8 cellular contexts compared by ENCODE assay signal in the genomic region with DNA sequence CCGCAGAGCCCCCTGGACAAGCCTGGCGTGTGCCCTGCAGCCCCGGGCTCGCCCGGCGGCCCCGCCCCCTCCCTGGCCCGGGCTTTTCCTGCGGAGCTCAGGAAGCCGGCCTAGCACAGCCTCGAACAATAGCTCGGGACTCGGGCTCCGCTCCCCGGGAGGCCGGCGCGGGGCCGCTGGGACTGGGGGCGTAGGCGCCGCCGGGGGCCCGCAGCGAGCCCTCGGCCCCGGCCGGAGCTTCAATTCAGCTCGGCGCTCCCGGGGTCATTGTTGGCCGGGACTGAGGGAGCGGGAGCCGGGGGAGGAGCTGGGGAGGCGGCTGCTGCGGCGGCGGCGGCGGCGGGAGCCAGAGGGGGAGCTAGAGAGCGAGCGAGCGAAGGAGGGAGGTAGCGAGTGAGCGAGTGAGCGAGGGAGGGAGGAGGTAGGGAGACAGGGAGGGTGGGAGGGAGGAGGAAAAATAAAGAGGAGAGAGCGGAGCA. TPM values are rescaled to one million over a fixed set of nuclear protein-coding genes. Genes with fewer than 3 reads are reported as not detected.
DNase-seq lines count a peak whose midpoint lies in the region; ATAC-seq, FAIRE-seq and TF ChIP-seq lines count a peak whose summit lies in the region.

No MANE protein-coding gene starts in this region.

- peak overlapping the region; percentile 79 for H3K4me3 Mint-ChIP-seq in mesothelial cell of epicardium

- H3K9me3 Mint-ChIP-seq in mesothelial cell of epicardium = peaks cover 4% of the 10 kb centered on the region

- peaks cover 3% of the 10 kb centered on the region for H4K20me1 ChIP-seq in endothelial cell of umbilical vein (replicated peaks; ENCODE audit: control insufficient read depth, extremely low read depth, insufficient read depth, low read length)

- H3K4me3 ChIP-seq in HL-60 (replicated peaks; ENCODE audit: insufficient read depth, low read length) = peak overlapping the region; percentile 27
- peak overlapping the region; percentile 64 to 96 (median 65) for H3K4me3 ChIP-seq in endothelial cell of umbilical vein (replicated peaks in 1 of 3; ENCODE audit: insufficient read depth in 1 of 3, low read depth in 1 of 3, low read length in 3 of 3)

- peak overlapping the region; percentile 92 for H3K4me2 ChIP-seq in endothelial cell of umbilical vein (ENCODE audit: insufficient read depth, low read length)

- no peak overlapping the region for H3K27ac ChIP-seq in HL-60 (replicated peaks)
- H3K27ac ChIP-seq in endothelial cell of umbilical vein (ENCODE audit: insufficient read depth, low read depth, low read length) = peak overlapping the region; percentile 55

- TF ChIP-seq POLR2A in endothelial cell of umbilical vein (IDR thresholded peaks at IDR 0.05; ENCODE audit: low read depth, low read length) = peak; percentile 16

- H3K36me3 ChIP-seq in endothelial cell of umbilical vein (ENCODE audit: control insufficient read depth in 2 of 2, extremely low read depth in 1 of 2, insufficient read depth in 2 of 2, low read length in 2 of 2) = no peaks in the 10 kb centered on the region

- FAIRE-seq in endothelial cell of umbilical vein (lab: Jason Lieb, UNC) = peak; percentile 87

- H3K4me1 Mint-ChIP-seq in mesothelial cell of epicardium = peaks cover 21% of the 10 kb centered on the region

- intact Hi-C loops in endothelial cell of umbilical vein (cut with micrococcal nuclease) = loop anchor here (2.0 to 5.0 kb wide), 6 partner anchors 16 to 524 kb away; a partner anchor contains a TSS

- H3K36me3 Mint-ChIP-seq in mesothelial cell of epicardium = no peaks in the 10 kb centered on the region

- CTCF ChIA-PET in endothelial cell of umbilical vein (lab: Charles Lee) = interaction anchor here (0.6 to 4.1 kb wide), 34 partner anchors 8 to 1006 kb away, joined by 3 to 48 read pairs (median 4); a partner anchor contains a TSS

- H3K27me3 ChIP-seq in HL-60 (ENCODE audit: insufficient read depth, poor library complexity, severe bottlenecking) = peaks cover 46% of the 10 kb centered on the region
- peaks cover 23 to 31% of the 10 kb centered on the region in 2 experiments for H3K27me3 ChIP-seq in endothelial cell of umbilical vein (ENCODE audit: control insufficient read depth in 2 of 2, insufficient read depth in 2 of 2, low read length in 2 of 2)

- no peak overlapping the region for H3K27ac Mint-ChIP-seq in mesothelial cell of epicardium

- no TSS peak for BruUV-seq in endothelial cell of umbilical vein (replicated peaks; lab: Mats Ljungman, UMichigan)

- no peak for TF ChIP-seq CTCF in HL-60 (IDR thresholded peaks at IDR 0.05; ENCODE audit: insufficient read depth, low read length)
- peak; percentile 48 to 70 for TF ChIP-seq CTCF in endothelial cell of umbilical vein (IDR thresholded peaks at IDR 0.05; ENCODE audit: extremely low read depth in 1 of 2, insufficient read depth in 1 of 2, low read depth in 1 of 2, low read length in 2 of 2)
- peak; percentile 74 for TF ChIP-seq CTCF in mesothelial cell of epicardium (IDR thresholded peaks at IDR 0.05; ENCODE audit: unreplicated experiment)

- peak overlapping the region; percentile 62 for H3K9ac ChIP-seq in endothelial cell of umbilical vein (replicated peaks; ENCODE audit: extremely low read depth, insufficient read depth, low read length)

- peak; percentile 86 for ATAC-seq in GM19438 (IDR thresholded peaks at IDR 0.05; ENCODE audit: low read depth, unreplicated experiment)

- DNase-seq in AG20443 (ENCODE audit: low spot score) (peak; percentile 97), HL-60 (ENCODE audit: low read depth in 1 of 2, low spot score in 1 of 2) (peak; percentile 16 to 50), NCI-H82 (lab: John Stamatoyannopoulos, UW) (peak; percentile 97), endothelial cell of umbilical vein (ENCODE audit: low read depth, low spot score) (peak; percentile 90), mesothelial cell of epicardium (ENCODE audit: low spot score in 2 of 2, unreplicated experiment in 2 of 2) (peak; percentile 78 to 95)
- peak; percentile 85 for DNase-seq in activated CD8-positive, alpha-beta memory T cell treated with anti-CD3 and anti-CD28 coated beads, Interleukin-2, amount 50 U/mL, for 48 hours
- DNase-seq in stimulated activated CD8-positive, alpha-beta memory T cell treated with anti-CD3 and anti-CD28 coated beads, Interleukin-15, amount 100 ng/mL, for 1 hour (ENCODE audit: low read depth) = peak; percentile 34

- no peaks in the 10 kb centered on the region for H3K9me1 ChIP-seq in endothelial cell of umbilical vein (replicated peaks; ENCODE audit: control insufficient read depth, extremely low read depth, insufficient read depth, low read length)

- H3K27me3 Mint-ChIP-seq in mesothelial cell of epicardium (ENCODE audit: low read depth) = peaks cover 28% of the 10 kb centered on the region

- H3K9me3 ChIP-seq in endothelial cell of umbilical vein (replicated peaks; ENCODE audit: control insufficient read depth, insufficient read depth, low read length) = no peaks in the 10 kb centered on the region

- H2AFZ ChIP-seq in endothelial cell of umbilical vein (ENCODE audit: low read depth, low read length) = peak overlapping the region; percentile 99

- POLR2A ChIA-PET in endothelial cell of umbilical vein (lab: Charles Lee) = interaction anchor here (0.6 to 0.8 kb wide), 4 partner anchors 86 to 652 kb away, joined by 3 to 5 read pairs (median 4); no protein-coding TSS in a partner anchor

- H3K79me2 ChIP-seq in endothelial cell of umbilical vein (ENCODE audit: control insufficient read depth, insufficient read depth, low read length) = no peaks in the 10 kb centered on the region

- peaks cover 6% of the 10 kb centered on the region for H3K4me1 ChIP-seq in endothelial cell of umbilical vein (ENCODE audit: control insufficient read depth, extremely low read depth, insufficient read depth, low read length)

- dilution Hi-C loops in endothelial cell of umbilical vein (cut with MboI; ENCODE audit: extremely low pct_ligation_motif_present, low sequenced_read_pairs) = no loop called here

TF ChIP-seq in endothelial cell of umbilical vein, 7 proteins besides CTCF, POLR2A, EP300 and RAD21:
- TF ChIP-seq EZH2 (IDR thresholded peaks at IDR 0.05; ENCODE audit: borderline replicate concordance, low read depth, low read length, severe bottlenecking) (no peak), JUN (IDR thresholded peaks at IDR 0.05; ENCODE audit: borderline replicate concordance, insufficient read depth, insufficient read length, low read depth) (no peak), MYC (IDR thresholded peaks at IDR 0.05; ENCODE audit: low read depth, low read length) (no peak), POLR2AphosphoS5 (IDR thresholded peaks at IDR 0.05; ENCODE audit: insufficient read depth, low read depth, low read length) (no peak), FOS (IDR thresholded peaks at IDR 0.05; ENCODE audit: borderline replicate concordance, insufficient read depth, low read length) (no peak), GATA2 (IDR thresholded peaks at IDR 0.05; ENCODE audit: insufficient read depth, insufficient read length, low read depth, low read length) (no peak)
- TF ChIP-seq, protein P1, sequence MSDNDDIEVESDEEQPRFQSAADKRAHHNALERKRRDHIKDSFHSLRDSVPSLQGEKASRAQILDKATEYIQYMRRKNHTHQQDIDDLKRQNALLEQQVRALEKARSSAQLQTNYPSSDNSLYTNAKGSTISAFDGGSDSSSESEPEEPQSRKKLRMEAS (IDR thresholded peaks at IDR 0.05; ENCODE audit: insufficient read depth, insufficient read length) = no peak

RNA-seq across cellular contexts. Expression of a gene that starts 0.2 kb away (rescaled TPM):
- total RNA-seq in endothelial cell of umbilical vein (16.2 and 19.6 TPM in 2 replicates), mesothelial cell of epicardium (54.8 to 64.5 TPM (median 57.8 TPM) in 3 replicates)
- 5.8 and 6.5 TPM in 2 replicates for polyA plus RNA-seq in endothelial cell of umbilical vein
- 6.2 and 7.5 TPM in 2 replicates for polyA plus RNA-seq in endothelial cell of umbilical vein (2011; cell fraction: cytosol; rRNA removed)
- polyA plus RNA-seq in endothelial cell of umbilical vein (2011; cell fraction: nucleus; rRNA removed) = 24.5 and 32.1 TPM in 2 replicates
- polyA plus RNA-seq in endothelial cell of umbilical vein (2012) = 5.1 and 5.4 TPM in 2 replicates
- 44.0 and 58.3 TPM in 2 replicates for polyA minus RNA-seq in endothelial cell of umbilical vein
- not detected for polyA minus RNA-seq in endothelial cell of umbilical vein (2011; cell fraction: cytosol; rRNA and poly(A)+ RNA removed)
- 92.0 and 98.6 TPM in 2 replicates for polyA minus RNA-seq in endothelial cell of umbilical vein (2011; cell fraction: nucleus; rRNA and poly(A)+ RNA removed)

RNA-seq across cellular contexts. Expression of a gene that starts 41.0 kb away (rescaled TPM):
- total RNA-seq in endothelial cell of umbilical vein (not detected in 2 replicates), mesothelial cell of epicardium (not detected in 3 replicates)
- not detected in 2 replicates for polyA plus RNA-seq in endothelial cell of umbilical vein
- not detected in 2 replicates for polyA plus RNA-seq in endothelial cell of umbilical vein (2011; cell fraction: cytosol; rRNA removed)
- not detected in 2 replicates for polyA plus RNA-seq in endothelial cell of umbilical vein (2011; cell fraction: nucleus; rRNA removed)
- not detected in 2 replicates for polyA plus RNA-seq in endothelial cell of umbilical vein (2012)
- not detected in 2 replicates for polyA minus RNA-seq in endothelial cell of umbilical vein
- polyA minus RNA-seq in endothelial cell of umbilical vein (2011; cell fraction: cytosol; rRNA and poly(A)+ RNA removed) = not detected
- not detected in 2 replicates for polyA minus RNA-seq in endothelial cell of umbilical vein (2011; cell fraction: nucleus; rRNA and poly(A)+ RNA removed)

Comparison
In these comparisons a context has a peak if more than half of its experiments do, and no peak if none do; other contexts are left out.
1. DNase-seq: peak in every context shown above with its lines; median percentile 97 in AG20443; 97 in NCI-H82; 90 in endothelial cell of umbilical vein; 86 in mesothelial cell of epicardium; 85 in activated CD8-positive, alpha-beta memory T cell treated with anti-CD3 and anti-CD28 coated beads, Interleukin-2, amount 50 U/mL, for 48 hours; 34 in stimulated activated CD8-positive, alpha-beta memory T cell treated with anti-CD3 and anti-CD28 coated beads, Interleukin-15, amount 100 ng/mL, for 1 hour; 33 in HL-60.